In the genomic region with DNA sequence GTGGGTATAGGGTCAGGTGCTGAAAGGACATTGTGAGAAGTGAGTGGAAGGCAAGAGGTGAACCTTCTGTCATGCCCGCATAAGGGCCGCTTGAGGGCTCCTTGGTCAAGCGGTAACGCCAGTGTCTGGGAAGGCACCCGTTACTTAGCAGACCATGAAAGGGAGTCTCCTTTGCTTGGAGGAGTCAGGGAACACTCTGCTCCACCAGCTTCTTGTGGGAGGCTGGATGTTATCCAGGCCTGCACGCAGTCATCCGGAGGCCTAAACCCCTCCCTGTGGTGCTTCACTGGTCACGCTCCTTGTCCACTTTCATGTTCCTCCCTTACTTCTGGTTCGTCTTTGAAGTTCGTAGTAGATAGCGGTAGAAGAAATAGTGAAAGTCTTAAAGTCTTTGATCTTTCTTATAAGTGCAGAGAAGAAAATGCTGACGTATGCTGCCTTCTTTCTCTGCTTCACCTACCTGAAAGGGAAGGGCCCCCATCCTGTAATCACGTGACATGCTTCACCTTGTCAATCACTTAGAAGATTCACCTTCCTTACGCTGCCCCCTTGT, we compare ENCODE assay signal across 1 cellular context.
TF ChIP-seq lines count a peak whose summit lies in the region.

No MANE protein-coding gene starts in this region.

TF ChIP-seq in HepG2, 621 proteins besides CTCF, POLR2A, EP300 and RAD21 (continued from another document):
- TF ChIP-seq, protein P1, sequence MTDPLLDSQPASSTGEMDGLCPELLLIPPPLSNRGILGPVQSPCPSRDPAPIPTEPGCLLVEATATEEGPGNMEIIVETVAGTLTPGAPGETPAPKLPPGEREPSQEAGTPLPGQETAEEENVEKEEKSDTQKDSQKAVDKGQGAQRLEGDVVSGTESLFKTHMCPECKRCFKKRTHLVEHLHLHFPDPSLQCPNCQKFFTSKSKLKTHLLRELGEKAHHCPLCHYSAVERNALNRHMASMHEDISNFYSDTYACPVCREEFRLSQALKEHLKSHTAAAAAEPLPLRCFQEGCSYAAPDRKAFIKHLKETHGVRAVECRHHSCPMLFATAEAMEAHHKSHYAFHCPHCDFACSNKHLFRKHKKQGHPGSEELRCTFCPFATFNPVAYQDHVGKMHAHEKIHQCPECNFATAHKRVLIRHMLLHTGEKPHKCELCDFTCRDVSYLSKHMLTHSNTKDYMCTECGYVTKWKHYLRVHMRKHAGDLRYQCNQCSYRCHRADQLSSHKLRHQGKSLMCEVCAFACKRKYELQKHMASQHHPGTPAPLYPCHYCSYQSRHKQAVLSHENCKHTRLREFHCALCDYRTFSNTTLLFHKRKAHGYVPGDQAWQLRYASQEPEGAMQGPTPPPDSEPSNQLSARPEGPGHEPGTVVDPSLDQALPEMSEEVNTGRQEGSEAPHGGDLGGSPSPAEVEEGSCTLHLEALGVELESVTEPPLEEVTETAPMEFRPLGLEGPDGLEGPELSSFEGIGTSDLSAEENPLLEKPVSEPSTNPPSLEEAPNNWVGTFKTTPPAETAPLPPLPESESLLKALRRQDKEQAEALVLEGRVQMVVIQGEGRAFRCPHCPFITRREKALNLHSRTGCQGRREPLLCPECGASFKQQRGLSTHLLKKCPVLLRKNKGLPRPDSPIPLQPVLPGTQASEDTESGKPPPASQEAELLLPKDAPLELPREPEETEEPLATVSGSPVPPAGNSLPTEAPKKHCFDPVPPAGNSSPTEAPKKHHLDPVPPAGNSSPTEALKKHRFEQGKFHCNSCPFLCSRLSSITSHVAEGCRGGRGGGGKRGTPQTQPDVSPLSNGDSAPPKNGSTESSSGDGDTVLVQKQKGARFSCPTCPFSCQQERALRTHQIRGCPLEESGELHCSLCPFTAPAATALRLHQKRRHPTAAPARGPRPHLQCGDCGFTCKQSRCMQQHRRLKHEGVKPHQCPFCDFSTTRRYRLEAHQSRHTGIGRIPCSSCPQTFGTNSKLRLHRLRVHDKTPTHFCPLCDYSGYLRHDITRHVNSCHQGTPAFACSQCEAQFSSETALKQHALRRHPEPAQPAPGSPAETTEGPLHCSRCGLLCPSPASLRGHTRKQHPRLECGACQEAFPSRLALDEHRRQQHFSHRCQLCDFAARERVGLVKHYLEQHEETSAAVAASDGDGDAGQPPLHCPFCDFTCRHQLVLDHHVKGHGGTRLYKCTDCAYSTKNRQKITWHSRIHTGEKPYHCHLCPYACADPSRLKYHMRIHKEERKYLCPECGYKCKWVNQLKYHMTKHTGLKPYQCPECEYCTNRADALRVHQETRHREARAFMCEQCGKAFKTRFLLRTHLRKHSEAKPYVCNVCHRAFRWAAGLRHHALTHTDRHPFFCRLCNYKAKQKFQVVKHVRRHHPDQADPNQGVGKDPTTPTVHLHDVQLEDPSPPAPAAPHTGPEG (CRISPR knock-in tag; IDR thresholded peaks at IDR 0.05), result peak; percentile 54; the same call in 1 of the 2 replicates
- TF ChIP-seq PHF8 (CRISPR knock-in tag; IDR thresholded peaks at IDR 0.05) (peak; percentile 34; the same call in 1 of the 2 replicates), ZC3H13 (CRISPR knock-in tag; IDR thresholded peaks at IDR 0.05) (peak; percentile 79; the same call in 1 of the 2 replicates), KAT8 (CRISPR knock-in tag; IDR thresholded peaks at IDR 0.05) (peak; percentile 9; the same call in 1 of the 2 replicates), ZGPAT (CRISPR knock-in tag; IDR thresholded peaks at IDR 0.05) (peak; percentile 46; the same call in 1 of the 2 replicates), KLF16 (CRISPR knock-in tag; IDR thresholded peaks at IDR 0.05) (0 out of 4 replicates have a peak, but pooled peaks of 1 of the 2 experiments have one; percentile 45), ZNF749 (CRISPR knock-in tag; IDR thresholded peaks at IDR 0.05; ENCODE audit: borderline replicate concordance) (peak; percentile 52; the same call in 1 of the 2 replicates), ZBTB38 (CRISPR knock-in tag; IDR thresholded peaks at IDR 0.05) (peak; percentile 75; the same call in 1 of the 2 replicates), PBX2 (CRISPR knock-in tag; IDR thresholded peaks at IDR 0.05) (peak; percentile 39; the same call in 1 of the 2 replicates), ZNF687 (CRISPR knock-in tag; IDR thresholded peaks at IDR 0.05) (peak; percentile 58), KDM5A (IDR thresholded peaks at IDR 0.05; ENCODE audit: borderline replicate concordance, low read length) (0 out of 2 replicates have a peak, but pooled peaks have one; percentile 3), SRY (CRISPR knock-in tag; IDR thresholded peaks at IDR 0.05) (0 out of 2 replicates have a peak, but pooled peaks have one; percentile 67), ZSCAN5A (CRISPR knock-in tag; IDR thresholded peaks at IDR 0.05; ENCODE audit: borderline replicate concordance) (0 out of 2 replicates have a peak, but pooled peaks have one; percentile 70), ZNF691 (CRISPR knock-in tag; IDR thresholded peaks at IDR 0.05; ENCODE audit: borderline replicate concordance, low read depth) (0 out of 2 replicates have a peak, but pooled peaks have one; percentile 49), RXRA (CRISPR knock-in tag; IDR thresholded peaks at IDR 0.05) (0 out of 2 replicates have a peak, but pooled peaks have one; percentile 24), ZNF781 (CRISPR knock-in tag; IDR thresholded peaks at IDR 0.05; ENCODE audit: borderline replicate concordance, not compliant biosample characterization) (peak; percentile 47), KDM5B (CRISPR knock-in tag; IDR thresholded peaks at IDR 0.05; ENCODE audit: borderline replicate concordance) (0 out of 2 replicates have a peak, but pooled peaks have one; percentile 16), ZNF235 (CRISPR knock-in tag; IDR thresholded peaks at IDR 0.05; ENCODE audit: borderline replicate concordance) (0 out of 2 replicates have a peak, but pooled peaks have one; percentile 36), ZNF263 (CRISPR knock-in tag; IDR thresholded peaks at IDR 0.05) (peak; percentile 72), HOXA3 (CRISPR knock-in tag; IDR thresholded peaks at IDR 0.05) (peak; percentile 26; the same call in 1 of the 2 replicates)
